28 cellular contexts compared by ENCODE assay signal in the genomic region with DNA sequence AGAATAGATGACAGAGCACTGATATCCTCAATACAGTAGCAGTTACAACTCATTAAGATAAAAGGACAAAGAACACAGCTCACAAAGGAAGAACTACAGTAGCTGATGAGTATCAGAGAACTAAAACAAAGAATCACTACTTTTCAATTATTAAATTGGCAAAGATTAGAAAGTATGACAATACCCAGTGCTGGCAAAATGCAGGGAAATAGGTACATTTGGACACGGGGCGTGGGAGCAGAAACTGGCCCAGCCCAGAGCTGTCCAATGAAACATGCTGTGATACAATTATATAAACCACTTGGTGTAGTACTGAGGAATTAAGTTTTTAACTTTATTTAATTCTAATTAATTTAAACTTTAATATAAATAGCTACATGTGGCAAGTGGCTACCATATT.
"Had no signal": no experiment of that assay in that cellular context is flagged by ENCODE, and none has a peak within 500 bp of the region (broad histone marks: within the 10 kb centered on the region; RNA-seq: fewer than 3 reads in every experiment).

No MANE protein-coding gene starts in this region.

- H3K27me3 Mint-ChIP-seq: stimulated activated memory B cell treated with anti-CD40 and anti-IgM and Interleukin-4, amounts not matched to agents 10 μg/mL and 1 μg/mL and 100 μg/mL, for 72 hours; stimulated activated naive B cell treated with anti-CD40 and anti-IgM and Interleukin-4, amounts not matched to agents 10 μg/mL and 1 μg/mL and 100 μg/mL, for 72 hours; stimulated activated naive CD8-positive, alpha-beta T cell treated with anti-CD3 and anti-CD28 coated beads, Interleukin-15, amount 100 ng/mL, for 72 hours; stimulated activated naive CD8-positive, alpha-beta T cell treated with anti-CD3 and anti-CD28 coated beads, Interleukin-15, Interleukin-2, amounts not matched to agents 100 ng/mL and 50 ng/mL, for 24 hours; type B pancreatic cell had no signal

- H3K4me3 ChIP-seq: stomach, suprapubic skin, testis, thoracic aorta, thyroid gland, tibial artery, tibial nerve, transverse colon, upper lobe of left lung, upper lobe of right lung, uterus, vagina had no signal

- H3K9me3 Mint-ChIP-seq: stimulated activated effector memory CD8-positive, alpha-beta T cell treated with anti-CD3 and anti-CD28 coated beads, Interleukin-12 subunit alpha, Interleukin-12 subunit beta, amount 100 ng/mL, for 72 hours; stimulated activated memory B cell treated with anti-CD40 and anti-IgM and Interleukin-4, amounts not matched to agents 10 μg/mL and 1 μg/mL and 100 μg/mL, for 72 hours; stimulated activated naive B cell treated with anti-CD40 and anti-IgM and Interleukin-4, amounts not matched to agents 10 μg/mL and 1 μg/mL and 100 μg/mL, for 72 hours; stimulated activated naive CD8-positive, alpha-beta T cell treated with anti-CD3 and anti-CD28 coated beads, Interleukin-15, amount 100 ng/mL, for 72 hours; stimulated activated naive CD8-positive, alpha-beta T cell treated with anti-CD3 and anti-CD28 coated beads, Interleukin-15, Interleukin-2, amounts not matched to agents 100 ng/mL and 50 ng/mL, for 24 hours; type B pancreatic cell had no signal

- H3K4me3 Mint-ChIP-seq: stimulated activated effector memory CD8-positive, alpha-beta T cell treated with anti-CD3 and anti-CD28 coated beads, Interleukin-12 subunit alpha, Interleukin-12 subunit beta, amount 100 ng/mL, for 72 hours; stimulated activated memory B cell treated with anti-CD40 and anti-IgM and Interleukin-4, amounts not matched to agents 10 μg/mL and 1 μg/mL and 100 μg/mL, for 72 hours; stimulated activated naive B cell treated with anti-CD40 and anti-IgM and Interleukin-4, amounts not matched to agents 10 μg/mL and 1 μg/mL and 100 μg/mL, for 72 hours; stimulated activated naive CD8-positive, alpha-beta T cell treated with anti-CD3 and anti-CD28 coated beads, Interleukin-15, amount 100 ng/mL, for 72 hours; stimulated activated naive CD8-positive, alpha-beta T cell treated with anti-CD3 and anti-CD28 coated beads, Interleukin-15, Interleukin-2, amounts not matched to agents 100 ng/mL and 50 ng/mL, for 24 hours; type B pancreatic cell had no signal

- H3K27ac Mint-ChIP-seq: stimulated activated effector memory CD8-positive, alpha-beta T cell treated with anti-CD3 and anti-CD28 coated beads, Interleukin-12 subunit alpha, Interleukin-12 subunit beta, amount 100 ng/mL, for 72 hours; stimulated activated memory B cell treated with anti-CD40 and anti-IgM and Interleukin-4, amounts not matched to agents 10 μg/mL and 1 μg/mL and 100 μg/mL, for 72 hours; stimulated activated naive B cell treated with anti-CD40 and anti-IgM and Interleukin-4, amounts not matched to agents 10 μg/mL and 1 μg/mL and 100 μg/mL, for 72 hours; stimulated activated naive CD8-positive, alpha-beta T cell treated with anti-CD3 and anti-CD28 coated beads, Interleukin-15, amount 100 ng/mL, for 72 hours; stimulated activated naive CD8-positive, alpha-beta T cell treated with anti-CD3 and anti-CD28 coated beads, Interleukin-15, Interleukin-2, amounts not matched to agents 100 ng/mL and 50 ng/mL, for 24 hours; type B pancreatic cell had no signal

- DNase-seq: stimulated activated CD4-positive, alpha-beta T cell treated with anti-CD3 and anti-CD28 coated beads, Interleukin-2, amount 100 ng/mL, for 48 hours; stimulated activated CD4-positive, alpha-beta T cell treated with anti-CD3 and anti-CD28 coated beads, Interleukin-4, amount 100 ng/mL, for 1 hour; stimulated activated CD4-positive, alpha-beta T cell treated with anti-CD3 and anti-CD28 coated beads, Interleukin-4, amount 100 ng/mL, for 24 hours; stimulated activated CD4-positive, alpha-beta T cell treated with anti-CD3 and anti-CD28 coated beads, Interleukin-4, amount 100 ng/mL, for 4 hours; stimulated activated CD8-positive, alpha-beta memory T cell treated with anti-CD3 and anti-CD28 coated beads, Interleukin-4, amount 100 ng/mL, for 48 hours; stimulated activated naive B cell treated with anti-CD40 and anti-IgM and Interleukin-4, amounts not matched to agents 10 μg/mL and 1 μg/mL and 100 μg/mL, for 72 hours; stimulated activated naive CD4-positive, alpha-beta T cell; stimulated activated naive CD4-positive, alpha-beta T cell treated with Interleukin-2 at 50 U/mL for 16 hours; stimulated activated naive CD8-positive, alpha-beta T cell treated with anti-CD3 and anti-CD28 coated beads, Interleukin-15, amount 100 ng/mL, for 72 hours; stimulated activated naive CD8-positive, alpha-beta T cell treated with anti-CD3 and anti-CD28 coated beads, Interleukin-15, Interleukin-2, amounts not matched to agents 100 U/mL and 50 U/mL, for 24 hours; stomach; substantia nigra; testis; thyroid gland; tibial artery; transverse colon; trophoblast cell; upper lobe of left lung; upper lobe of right lung; uterus had no signal

- ATAC-seq: stimulated activated effector memory CD8-positive, alpha-beta T cell treated with anti-CD3 and anti-CD28 coated beads, Interleukin-12 subunit alpha, Interleukin-12 subunit beta, amount 100 ng/mL, for 72 hours; stimulated activated memory B cell treated with anti-CD40 and anti-IgM and Interleukin-4, amounts not matched to agents 10 μg/mL and 1 μg/mL and 100 μg/mL, for 72 hours; stimulated activated naive B cell treated with anti-CD40 and anti-IgM and Interleukin-4, amounts not matched to agents 10 μg/mL and 1 μg/mL and 100 μg/mL, for 72 hours; stimulated activated naive CD8-positive, alpha-beta T cell treated with anti-CD3 and anti-CD28 coated beads, Interleukin-15, amount 100 ng/mL, for 72 hours; stimulated activated naive CD8-positive, alpha-beta T cell treated with anti-CD3 and anti-CD28 coated beads, Interleukin-15, Interleukin-2, amounts not matched to agents 100 U/mL and 50 U/mL, for 24 hours; upper lobe of right lung had no signal

- H3K4me1 ChIP-seq: stomach, suprapubic skin, thyroid gland, tibial artery, tibial nerve, transverse colon, upper lobe of left lung, upper lobe of right lung, uterus, vagina had no signal

- H3K4me1 Mint-ChIP-seq: stimulated activated effector memory CD8-positive, alpha-beta T cell treated with anti-CD3 and anti-CD28 coated beads, Interleukin-12 subunit alpha, Interleukin-12 subunit beta, amount 100 ng/mL, for 72 hours; stimulated activated memory B cell treated with anti-CD40 and anti-IgM and Interleukin-4, amounts not matched to agents 10 μg/mL and 1 μg/mL and 100 μg/mL, for 72 hours; stimulated activated naive B cell treated with anti-CD40 and anti-IgM and Interleukin-4, amounts not matched to agents 10 μg/mL and 1 μg/mL and 100 μg/mL, for 72 hours had no signal

- H3K9me3 ChIP-seq: stomach, suprapubic skin, testis, thoracic aorta, thyroid gland, tibial artery, tibial nerve, transverse colon, upper lobe of left lung, upper lobe of right lung, uterus, vagina had no signal

- H3K27ac ChIP-seq: stomach, suprapubic skin, testis, thoracic aorta, thyroid gland, tibial artery, tibial nerve, transverse colon, upper lobe of left lung, upper lobe of right lung, uterus, vagina had no signal

- H3K36me3 ChIP-seq: transverse colon, uterus had no signal
